In the genomic region with DNA sequence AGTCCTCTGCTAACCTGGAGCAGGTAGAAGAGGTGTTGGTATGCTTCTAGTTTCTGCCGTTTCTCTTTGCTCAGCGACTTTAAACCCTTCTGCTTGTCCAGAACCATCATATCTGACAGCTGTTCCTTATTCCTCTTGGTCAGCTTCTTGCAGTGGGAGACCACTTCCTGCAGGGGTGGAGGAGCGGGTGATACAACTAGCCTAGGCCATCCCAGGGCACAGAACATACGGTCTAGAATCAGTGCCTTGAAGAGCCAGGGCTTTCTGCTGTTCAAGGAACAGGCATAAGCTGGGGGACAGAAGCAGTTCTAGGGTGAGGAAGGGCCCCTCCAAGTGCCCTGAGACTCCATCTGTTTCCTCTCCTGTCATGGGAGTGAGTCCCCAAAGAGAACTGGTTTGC, we compare ENCODE assay signal across 30 cellular contexts. TPM values are rescaled to one million over a fixed set of nuclear protein-coding genes. Genes with fewer than 3 reads are reported as not detected.
"Had no signal": no experiment of that assay in that cellular context is flagged by ENCODE, and none has a peak within 500 bp of the region (broad histone marks: within the 10 kb centered on the region; RNA-seq: fewer than 3 reads in every experiment).

No MANE protein-coding gene starts in this region.

- ATAC-seq: activated CD8-positive, alpha-beta memory T cell treated with anti-CD3 and anti-CD28 coated beads, Interleukin-2, amount 10 ng/mL, durations not matched to agents 7 days and 5 days; Panc1; SK-N-SH treated with all-trans-retinoic acid at 6 μM for 48 hours; WTC11 had no signal

- H3K4me3 ChIP-seq: adrenal gland, MG63, SJSA1 had no signal

- H3K27me3 ChIP-seq: adrenal gland, MG63, SJSA1 had no signal

- H3K9ac ChIP-seq: KMS-11 had no signal

- H3K4me3 Mint-ChIP-seq: activated CD4-positive, alpha-beta T cell treated with anti-CD3 and anti-CD28 coated beads, Interleukin-2, amount 10 ng/mL, durations not matched to agents 24 days and 14 days; activated CD8-positive, alpha-beta memory T cell treated with anti-CD3 and anti-CD28 coated beads, Interleukin-2, amount 10 ng/mL, durations not matched to agents 7 days and 5 days; activated naive CD4-positive, alpha-beta T cell treated with anti-CD3 and anti-CD28 coated beads for 36 hours; activated naive CD8-positive, alpha-beta T cell; activated T-cell treated with anti-CD3 and anti-CD28 coated beads, Interleukin-2, amount 50 U/mL, for 24 hours; activated T-helper 1 cell treated with anti-CD3 and anti-CD28 coated beads, Interleukin-12 subunit alpha, Interleukin-12 subunit beta, Interleukin-2, Interleukin-4 antibody, amounts not matched to agents 30 ng/mL and 10 ng/mL and 1 ng/mL, durations not matched to agents 14 hours and 24 hours and 36 hours; T-helper 1 cell treated with Interleukin-12 subunit alpha and Interleukin-12 subunit beta and Interleukin-4 antibody, amounts not matched to agents 30 μg/mL and 1 μg/mL, for 36 hours; WTC11 had no signal

- H3K4me2 ChIP-seq: KMS-11 had no signal

- H3K4me1 ChIP-seq: adrenal gland, SJSA1 had no signal

- H3K9me3 ChIP-seq: adrenal gland, MG63, SJSA1 had no signal

- H3K36me3 Mint-ChIP-seq: activated naive CD8-positive, alpha-beta T cell had no signal

- H3K36me3 ChIP-seq: adrenal gland had no signal

- H3K27ac Mint-ChIP-seq: activated CD4-positive, alpha-beta T cell treated with anti-CD3 and anti-CD28 coated beads, Interleukin-2, amount 10 ng/mL, durations not matched to agents 24 days and 14 days; activated CD8-positive, alpha-beta memory T cell treated with anti-CD3 and anti-CD28 coated beads, Interleukin-2, amount 10 ng/mL, durations not matched to agents 7 days and 5 days; activated naive CD4-positive, alpha-beta T cell treated with anti-CD3 and anti-CD28 coated beads for 36 hours; activated naive CD8-positive, alpha-beta T cell; activated T-cell treated with anti-CD3 and anti-CD28 coated beads, Interleukin-2, amount 50 U/mL, for 24 hours; activated T-helper 1 cell treated with anti-CD3 and anti-CD28 coated beads, Interleukin-12 subunit alpha, Interleukin-12 subunit beta, Interleukin-2, Interleukin-4 antibody, amounts not matched to agents 30 ng/mL and 10 ng/mL and 1 ng/mL, durations not matched to agents 14 hours and 24 hours and 36 hours; T-helper 1 cell treated with Interleukin-12 subunit alpha and Interleukin-12 subunit beta and Interleukin-4 antibody, amounts not matched to agents 30 μg/mL and 1 μg/mL, for 36 hours had no signal

- DNase-seq: activated CD4-positive, alpha-beta T cell treated with anti-CD3 and anti-CD28 coated beads, Interleukin-2, amount 10 ng/mL, durations not matched to agents 24 days and 14 days; activated CD4-positive, alpha-beta T cell treated with anti-CD3 and anti-CD28 coated beads, Interleukin-2, amount 50 U/mL, for 48 hours; activated CD4-positive, CD25-positive, alpha-beta regulatory T cell treated with anti-CD3 and anti-CD28 coated beads, Interleukin-2, amount 50 U/mL, for 72 hours; activated CD8-positive, alpha-beta memory T cell treated with anti-CD3 and anti-CD28 coated beads, Interleukin-2, amount 10 ng/mL, durations not matched to agents 7 days and 5 days; activated gamma-delta T cell; activated naive CD4-positive, alpha-beta T cell treated with anti-CD3 and anti-CD28 coated beads for 36 hours; activated T-cell treated with anti-CD3 and anti-CD28 coated beads, Interleukin-2, amount 50 U/mL, for 24 hours; adrenal gland; anterior cingulate cortex; caudate nucleus; MG63; NCI-H1105; NCI-H1436; NCI-H1694 treated with DMSO at 0.1 percent for 48 hours; NCI-H2029 treated with DMSO at 0.1 percent for 48 hours; NCI-H345; NCI-H510A; NCI-H69; NK-92 treated with Interleukin-12 subunit alpha and Interleukin-12 subunit beta, amount 100 ng/mL, for 24 hours; OCI-M1; RPMI8226; SHP77 had no signal

- H3K27ac ChIP-seq: adrenal gland, KMS-11, SJSA1 had no signal

- H3K9me3 Mint-ChIP-seq: activated CD4-positive, alpha-beta T cell treated with anti-CD3 and anti-CD28 coated beads, Interleukin-2, amount 10 ng/mL, durations not matched to agents 24 days and 14 days; activated naive CD4-positive, alpha-beta T cell treated with anti-CD3 and anti-CD28 coated beads for 36 hours; activated T-cell treated with anti-CD3 and anti-CD28 coated beads, Interleukin-2, amount 50 U/mL, for 24 hours; activated T-helper 1 cell treated with anti-CD3 and anti-CD28 coated beads, Interleukin-12 subunit alpha, Interleukin-12 subunit beta, Interleukin-2, Interleukin-4 antibody, amounts not matched to agents 30 ng/mL and 10 ng/mL and 1 ng/mL, durations not matched to agents 14 hours and 24 hours and 36 hours; T-helper 1 cell treated with Interleukin-12 subunit alpha and Interleukin-12 subunit beta and Interleukin-4 antibody, amounts not matched to agents 30 μg/mL and 1 μg/mL, for 36 hours; WTC11 had no signal

- H3K27me3 Mint-ChIP-seq: activated CD4-positive, alpha-beta T cell treated with anti-CD3 and anti-CD28 coated beads, Interleukin-2, amount 10 ng/mL, durations not matched to agents 24 days and 14 days; activated CD8-positive, alpha-beta memory T cell treated with anti-CD3 and anti-CD28 coated beads, Interleukin-2, amount 10 ng/mL, durations not matched to agents 7 days and 5 days; activated naive CD8-positive, alpha-beta T cell; activated T-cell treated with anti-CD3 and anti-CD28 coated beads, Interleukin-2, amount 50 U/mL, for 24 hours had no signal

RNA-seq across cellular contexts. Expression of gene TTC24, which starts 39.7 kb away (rescaled TPM):
- total RNA-seq: adrenal gland, SJSA1 had no signal
